Comparison of ENCODE assay signal across 18 cellular contexts in the genomic region with DNA sequence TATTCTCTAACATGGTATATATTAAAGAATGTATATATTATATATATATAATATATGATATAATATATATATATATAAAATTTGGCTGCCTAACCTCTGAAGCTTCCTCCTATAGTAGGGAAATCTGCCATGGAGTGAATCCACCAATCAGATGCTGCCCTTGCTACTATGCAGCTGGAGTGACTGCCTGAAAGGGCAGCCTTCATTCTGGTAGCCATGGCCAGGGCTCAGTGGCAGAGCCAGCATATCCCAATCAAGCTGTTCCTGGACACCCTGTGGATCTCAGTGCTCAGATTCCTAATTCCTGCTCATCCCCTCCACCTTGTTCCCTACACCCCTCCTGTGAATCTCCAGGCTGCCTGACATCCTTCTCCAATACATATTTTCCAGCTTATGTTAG. TPM values are rescaled to one million over a fixed set of nuclear protein-coding genes. Genes with fewer than 3 reads are reported as not detected.
A peak's percentile ranks its signal among the peaks of the same experiment; 100 is the strongest.
DNase-seq lines count a peak whose midpoint lies in the region; ATAC-seq, FAIRE-seq and TF ChIP-seq lines count a peak whose summit lies in the region.
"Had no signal": no experiment of that assay in that cellular context is flagged by ENCODE, and none has a peak within 500 bp of the region (broad histone marks: within the 10 kb centered on the region; RNA-seq: fewer than 3 reads in every experiment).

No MANE protein-coding gene starts in this region.

- intact Hi-C loops in left cardiac atrium (cut with DNase I) = no loop called here

- peaks cover 4% of the 10 kb centered on the region for H3K4me1 ChIP-seq in astrocyte (ENCODE audit: insufficient read depth, low read length)

- H3K36me3 ChIP-seq in SK-N-MC (ENCODE audit: insufficient read depth, low read length) (no peaks in the 10 kb centered on the region), astrocyte (ENCODE audit: insufficient read depth, low read length) (no peaks in the 10 kb centered on the region)
- H3K36me3 ChIP-seq: BLaER1 had no signal

- H3K9me3 Mint-ChIP-seq in astrocyte (ENCODE audit: unreplicated experiment) (no peaks in the 10 kb centered on the region), nephron (no peaks in the 10 kb centered on the region), type B pancreatic cell (no peaks in the 10 kb centered on the region), endothelial cell (ENCODE audit: unreplicated experiment) (no peaks in the 10 kb centered on the region)
- H3K9me3 Mint-ChIP-seq: CD8-positive, alpha-beta memory T cell; GM23338; H9 had no signal

- H3K27ac Mint-ChIP-seq in astrocyte (ENCODE audit: unreplicated experiment) = no peak overlapping the region
- no peak overlapping the region for H3K27ac Mint-ChIP-seq in nephron
- no peak overlapping the region for H3K27ac Mint-ChIP-seq in type B pancreatic cell
- no peak overlapping the region for H3K27ac Mint-ChIP-seq in endothelial cell (ENCODE audit: unreplicated experiment)
- H3K27ac Mint-ChIP-seq: CD8-positive, alpha-beta memory T cell; GM23338; H9 had no signal

- H4K20me1 ChIP-seq in astrocyte (ENCODE audit: insufficient read depth, low read length) = no peaks in the 10 kb centered on the region
- H4K20me1 ChIP-seq: BLaER1 had no signal

- H3K9me3 ChIP-seq in SK-N-MC (ENCODE audit: low read depth, low read length) (no peaks in the 10 kb centered on the region), astrocyte (ENCODE audit: insufficient read depth, low read depth, low read length) (no peaks in the 10 kb centered on the region)
- H3K9me3 ChIP-seq: A549, Caco-2 had no signal

- H3K4me3 Mint-ChIP-seq in astrocyte (ENCODE audit: unreplicated experiment) (peak overlapping the region; percentile 51), nephron (peak overlapping the region in 2 of 3 experiments; percentile 44 to 52), type B pancreatic cell (peak overlapping the region; percentile 65), endothelial cell (ENCODE audit: unreplicated experiment) (no peak overlapping the region)
- H3K4me3 Mint-ChIP-seq: CD8-positive, alpha-beta memory T cell; GM23338; H9 had no signal

- TF ChIP-seq CTCF in astrocyte (IDR thresholded peaks at IDR 0.05; ENCODE audit: insufficient read depth, low read depth, low read length) (no peak), nephron (IDR thresholded peaks at IDR 0.05; ENCODE audit: unreplicated experiment in 3 of 3) (no peak), type B pancreatic cell (conservative IDR thresholded peaks at IDR 0.05) (no peak), endothelial cell (IDR thresholded peaks at IDR 0.05; ENCODE audit: unreplicated experiment) (no peak)

- no peak overlapping the region for H2AFZ ChIP-seq in astrocyte (ENCODE audit: low read depth, low read length)
- H2AFZ ChIP-seq: GM23338 had no signal

- no peaks in the 10 kb centered on the region for H3K36me3 Mint-ChIP-seq in astrocyte (ENCODE audit: low read depth, unreplicated experiment)
- H3K36me3 Mint-ChIP-seq in nephron (ENCODE audit: low read depth) = no peaks in the 10 kb centered on the region
- H3K36me3 Mint-ChIP-seq in type B pancreatic cell = no peaks in the 10 kb centered on the region
- H3K36me3 Mint-ChIP-seq in endothelial cell (ENCODE audit: low read depth, unreplicated experiment) = no peaks in the 10 kb centered on the region

- peaks cover 13% of the 10 kb centered on the region for H3K27me3 ChIP-seq in astrocyte (ENCODE audit: insufficient read depth, low read length)

- peak overlapping the region; percentile 14 for H3K27ac ChIP-seq in SK-N-MC
- no peak overlapping the region for H3K27ac ChIP-seq in astrocyte (ENCODE audit: low read depth, low read length)
- H3K27ac ChIP-seq: A549, BLaER1 had no signal

- DNase-seq in SK-N-MC (ENCODE audit: low read depth, low spot score) (no peak), astrocyte (ENCODE audit: low read depth) (no peak), type B pancreatic cell (ENCODE audit: extremely low spot score, unreplicated experiment) (no peak), left cardiac atrium (no peak), endothelial cell (ENCODE audit: low spot score) (no peak)
- DNase-seq: Caco-2; CD8-positive, alpha-beta memory T cell; DMS79; H9; IMR-90 had no signal

- no peak for FAIRE-seq in astrocyte (lab: Jason Lieb, UNC)
- FAIRE-seq: A549, G401.6, GM12891 had no signal

- H3K4me1 Mint-ChIP-seq in astrocyte (ENCODE audit: low read depth, unreplicated experiment) = peaks cover 6% of the 10 kb centered on the region
- peaks cover 10% of the 10 kb centered on the region for H3K4me1 Mint-ChIP-seq in nephron
- H3K4me1 Mint-ChIP-seq in type B pancreatic cell (ENCODE audit: unreplicated experiment) = peaks cover 23% of the 10 kb centered on the region
- H3K4me1 Mint-ChIP-seq in endothelial cell (ENCODE audit: unreplicated experiment) = peaks cover 23% of the 10 kb centered on the region

- H3K79me2 ChIP-seq in astrocyte (ENCODE audit: insufficient read depth, low read length) = no peaks in the 10 kb centered on the region

- peaks cover 12% of the 10 kb centered on the region for H3K27me3 Mint-ChIP-seq in astrocyte (ENCODE audit: low read depth, unreplicated experiment)
- peaks cover 48% of the 10 kb centered on the region for H3K27me3 Mint-ChIP-seq in nephron (ENCODE audit: low read depth)
- peaks cover 21% of the 10 kb centered on the region for H3K27me3 Mint-ChIP-seq in type B pancreatic cell
- peaks cover 9% of the 10 kb centered on the region for H3K27me3 Mint-ChIP-seq in endothelial cell (ENCODE audit: unreplicated experiment)

- ATAC-seq in GM21576 (IDR thresholded peaks at IDR 0.05; ENCODE audit: unreplicated experiment) = no peak
- no peak for ATAC-seq in left cardiac atrium
- ATAC-seq: A549, GM23338 had no signal

- H3K9ac ChIP-seq in SK-N-MC (ENCODE audit: insufficient read length) (no peak overlapping the region), astrocyte (ENCODE audit: low read length) (no peak overlapping the region)
- H3K9ac ChIP-seq: BLaER1 had no signal

- no peak overlapping the region for H3K4me2 ChIP-seq in astrocyte (ENCODE audit: low read length)
- H3K4me2 ChIP-seq: A549, GM23338 had no signal

- no peak overlapping the region; the same call in 1 of the 2 replicates for H3K4me3 ChIP-seq in SK-N-MC
- H3K4me3 ChIP-seq in astrocyte (ENCODE audit: insufficient read depth, low read depth, low read length) = no peak overlapping the region
- H3K4me3 ChIP-seq: A549, BLaER1, GM23338 had no signal

RNA-seq across cellular contexts. Expression of a gene that starts 2.2 kb away (rescaled TPM):
- total RNA-seq in astrocyte = 2.5 and 2.7 TPM in 2 replicates
- 10.0 and 35.9 TPM in 2 replicates for total RNA-seq in type B pancreatic cell (ENCODE audit: low replicate concordance)
- under 1 TPM; 0.38 to 0.63 TPM for total RNA-seq in left cardiac atrium
- 9.4 TPM for total RNA-seq in endothelial cell (ENCODE audit: unreplicated experiment)
- total RNA-seq: Caco-2; CD8-positive, alpha-beta memory T cell; HT-29; IMR-90 had no signal
